14 cellular contexts compared by ENCODE assay signal in genomic region chr6:100678027-100678426, GRCh38.
DNase-seq lines count a peak whose midpoint lies in the region; ATAC-seq and TF ChIP-seq lines count a peak whose summit lies in the region.
"Had no signal": no experiment of that assay in that cellular context is flagged by ENCODE, and none has a peak within 500 bp of the region (broad histone marks: within the 10 kb centered on the region; RNA-seq: fewer than 3 reads in every experiment).

No MANE protein-coding gene starts in this region.

- peaks cover 2% of the 10 kb centered on the region for H3K4me1 Mint-ChIP-seq in progenitor cell of endocrine pancreas (ENCODE audit: low read depth)
- H3K4me1 Mint-ChIP-seq: activated CD4-positive, alpha-beta memory T cell treated with anti-CD3 and anti-CD28 coated beads, Interleukin-2, amount 10 ng/mL, durations not matched to agents 7 days and 5 days had no signal

- H3K9me3 ChIP-seq in PC-9 (ENCODE audit: insufficient read depth, low read depth) = no peaks in the 10 kb centered on the region

- H3K4me3 ChIP-seq in PC-9 = no peak overlapping the region
- H3K4me3 ChIP-seq in fibroblast of pulmonary artery (replicated peaks; ENCODE audit: low read depth, low read length) = no peak overlapping the region

- no peaks in the 10 kb centered on the region for H4K20me1 ChIP-seq in PC-9 (ENCODE audit: insufficient read depth)

- no peak overlapping the region for H2AFZ ChIP-seq in PC-9

- H3K4me3 Mint-ChIP-seq in progenitor cell of endocrine pancreas (ENCODE audit: low read depth) = no peak overlapping the region
- H3K4me3 Mint-ChIP-seq: activated CD4-positive, alpha-beta memory T cell treated with anti-CD3 and anti-CD28 coated beads, Interleukin-2, amount 10 ng/mL, durations not matched to agents 7 days and 5 days had no signal

- TF ChIP-seq CTCF in PC-9 (conservative IDR thresholded peaks at IDR 0.05) = peak; percentile 36; the same call in 1 of the 2 replicates
- peak; percentile 2 for TF ChIP-seq CTCF in fibroblast of pulmonary artery (IDR thresholded peaks at IDR 0.05; ENCODE audit: low read length, missing control alignments)
- TF ChIP-seq CTCF in progenitor cell of endocrine pancreas (IDR thresholded peaks at IDR 0.05; ENCODE audit: unreplicated experiment) = peak; percentile 33

- H3F3A ChIP-seq in PC-9 (ENCODE audit: insufficient read depth, low read depth) = no peaks in the 10 kb centered on the region

- DNase-seq in NCI-H1105 treated with DMSO at 0.1 percent for 48 hours (lab: John Stamatoyannopoulos, UW) = peak; percentile 27
- DNase-seq in NCI-H1105 (lab: John Stamatoyannopoulos, UW) = no peak
- DNase-seq in PC-9 = no peak
- peak; percentile 44 for DNase-seq in fibroblast of pulmonary artery (ENCODE audit: low read depth)
- no peak for DNase-seq in progenitor cell of endocrine pancreas (ENCODE audit: low spot score, unreplicated experiment)
- DNase-seq in mesenteric fat pad (ENCODE audit: low spot score) = no peak
- DNase-seq: activated CD4-positive, alpha-beta memory T cell treated with anti-CD3 and anti-CD28 coated beads, Interleukin-2, amount 10 ng/mL, durations not matched to agents 7 days and 5 days; COR-L47; head of caudate nucleus; left ventricle myocardium superior; NCI-H2081 treated with DMSO at 0.1 percent for 48 hours had no signal

- CTCF ChIA-PET in PC-9 (lab: Charles Lee) = no interaction called here

- H3K9me3 Mint-ChIP-seq in progenitor cell of endocrine pancreas (ENCODE audit: low read depth) = no peaks in the 10 kb centered on the region
- H3K9me3 Mint-ChIP-seq: activated CD4-positive, alpha-beta memory T cell treated with anti-CD3 and anti-CD28 coated beads, Interleukin-2, amount 10 ng/mL, durations not matched to agents 7 days and 5 days; activated T-helper 2 cell treated with anti-CD3 and anti-CD28 coated beads, Interferon-gamma antibody, Interleukin-2, Interleukin-4, amounts not matched to agents 10 μg/mL and 5 μg/mL and 100 μg/mL, durations not matched to agents 14 hours and 24 hours and 36 hours had no signal

- H3K4me1 ChIP-seq in PC-9 (replicated peaks; ENCODE audit: insufficient read depth) = no peaks in the 10 kb centered on the region

- peaks cover 7% of the 10 kb centered on the region; the same call in 1 of the 2 replicates for H3K36me3 ChIP-seq in PC-9 (ENCODE audit: low read depth)

- H3K36me3 Mint-ChIP-seq in progenitor cell of endocrine pancreas (ENCODE audit: insufficient read depth) = no peaks in the 10 kb centered on the region

- H3K4me2 ChIP-seq in PC-9 = no peak overlapping the region

- H3K79me2 ChIP-seq in PC-9 (ENCODE audit: low read depth) = no peaks in the 10 kb centered on the region

- intact Hi-C loops in PC-9 (cut with micrococcal nuclease; ENCODE audit: unreplicated experiment) = loop anchor here (5.0 kb wide), 1 partner anchor 549 kb away; no protein-coding TSS in a partner anchor

- H3K27ac ChIP-seq in PC-9 = no peak overlapping the region

- no peaks in the 10 kb centered on the region for H3K9me2 ChIP-seq in PC-9 (ENCODE audit: insufficient read depth)

- H3K27me3 ChIP-seq in PC-9 (ENCODE audit: insufficient read depth, low read depth) = no peaks in the 10 kb centered on the region

- POLR2A ChIA-PET in PC-9 (lab: Charles Lee; ENCODE audit: unreplicated experiment) = no interaction called here

- no TSS peak for BruUV-seq in PC-9 (replicated peaks; lab: Mats Ljungman, UMichigan)

- H3K27me3 Mint-ChIP-seq in progenitor cell of endocrine pancreas = no peaks in the 10 kb centered on the region
- H3K27me3 Mint-ChIP-seq: activated CD4-positive, alpha-beta memory T cell treated with anti-CD3 and anti-CD28 coated beads, Interleukin-2, amount 10 ng/mL, durations not matched to agents 7 days and 5 days had no signal

- no peak for ATAC-seq in GM21529 (IDR thresholded peaks at IDR 0.05; ENCODE audit: unreplicated experiment)
- ATAC-seq in HG03520 (IDR thresholded peaks at IDR 0.05; ENCODE audit: unreplicated experiment) = no peak
- ATAC-seq: left ventricle myocardium superior had no signal

- H3K27ac Mint-ChIP-seq in progenitor cell of endocrine pancreas = no peak overlapping the region
- H3K27ac Mint-ChIP-seq: activated CD4-positive, alpha-beta memory T cell treated with anti-CD3 and anti-CD28 coated beads, Interleukin-2, amount 10 ng/mL, durations not matched to agents 7 days and 5 days; activated T-helper 2 cell treated with anti-CD3 and anti-CD28 coated beads, Interferon-gamma antibody, Interleukin-2, Interleukin-4, amounts not matched to agents 10 μg/mL and 5 μg/mL and 100 μg/mL, durations not matched to agents 14 hours and 24 hours and 36 hours had no signal

Comparison
In these comparisons a context has a peak if more than half of its experiments do, and no peak if none do; other contexts are left out.
1. DNase-seq: peak in NCI-H1105 treated with DMSO at 0.1 percent for 48 hours (single experiment) and fibroblast of pulmonary artery (single experiment); none in NCI-H1105 (single experiment), PC-9 (0 of 2), progenitor cell of endocrine pancreas (single experiment) and mesenteric fat pad (single experiment).
2. Peak in every context shown above with its lines, with median percentiles within 50 percentile points of each other: CTCF ChIP-seq.